In the genomic region with DNA sequence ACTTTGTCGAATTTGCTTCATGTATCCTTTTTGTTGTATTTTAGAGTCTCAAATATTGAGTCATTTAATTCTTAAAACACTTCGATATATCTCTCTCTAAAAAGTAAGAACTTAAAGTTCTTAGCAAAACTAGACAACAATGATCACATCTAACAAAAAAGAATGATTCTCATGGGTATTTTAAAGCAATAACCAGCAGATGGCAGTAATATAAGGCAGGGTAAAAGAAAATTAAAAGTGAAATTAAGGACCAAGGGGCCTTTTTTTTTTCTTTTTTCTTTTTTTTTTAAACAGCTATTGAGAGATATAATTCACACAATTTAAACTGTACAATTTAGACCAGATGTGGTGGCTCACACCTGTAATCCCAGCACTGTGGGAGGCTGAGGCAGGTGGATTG, we compare ENCODE assay signal across 9 cellular contexts. TPM values are rescaled to one million over a fixed set of nuclear protein-coding genes. Genes with fewer than 3 reads are reported as not detected.
DNase-seq lines count a peak whose midpoint lies in the region; ATAC-seq and TF ChIP-seq lines count a peak whose summit lies in the region.
"Had no signal": no experiment of that assay in that cellular context is flagged by ENCODE, and none has a peak within 500 bp of the region (broad histone marks: within the 10 kb centered on the region; RNA-seq: fewer than 3 reads in every experiment).

No MANE protein-coding gene starts in this region.

- H3K79me2 ChIP-seq in OCI-LY3 (ENCODE audit: low read length): no peaks in the 10 kb centered on the region

- intact Hi-C loops in natural killer cell (cut with micrococcal nuclease): loop anchor here (5.0 to 10.0 kb wide), 2 partner anchors 139 to 161 kb away; no protein-coding TSS in a partner anchor

- H3K4me1 ChIP-seq in OCI-LY3 (ENCODE audit: low read length): no peaks in the 10 kb centered on the region

- H3K9me3 Mint-ChIP-seq in natural killer cell: no peaks in the 10 kb centered on the region
- H3K9me3 Mint-ChIP-seq in natural killer cell treated with Interleukin-12 subunit alpha and Interleukin-12 subunit beta and Interleukin-15 and Interleukin-18, amount 100 ng/mL, for 72 hours: no peaks in the 10 kb centered on the region

- H3K27me3 Mint-ChIP-seq in natural killer cell (ENCODE audit: low read depth in 2 of 2): no peaks in the 10 kb centered on the region
- H3K27me3 Mint-ChIP-seq in natural killer cell treated with Interleukin-12 subunit alpha and Interleukin-12 subunit beta and Interleukin-15 and Interleukin-18, amount 100 ng/mL, for 72 hours: no peaks in the 10 kb centered on the region

- no peaks in the 10 kb centered on the region for H3K9me3 ChIP-seq in OCI-LY3 (ENCODE audit: insufficient read depth, low read length)

- no peak overlapping the region for H3K4me3 ChIP-seq in OCI-LY3 (ENCODE audit: low read length)
- no peak overlapping the region for H3K4me3 ChIP-seq in epithelial cell of esophagus (ENCODE audit: low read length)

- H3K36me3 Mint-ChIP-seq in natural killer cell: peaks cover 8% of the 10 kb centered on the region
- peaks cover 24% of the 10 kb centered on the region for H3K36me3 Mint-ChIP-seq in natural killer cell treated with Interleukin-12 subunit alpha and Interleukin-12 subunit beta and Interleukin-15 and Interleukin-18, amount 100 ng/mL, for 72 hours

- H3K27me3 ChIP-seq in OCI-LY3 (ENCODE audit: low read depth, low read length): no peaks in the 10 kb centered on the region

- no peak overlapping the region for H3K9ac ChIP-seq in OCI-LY3 (ENCODE audit: low read length)

- no peak overlapping the region for H3K27ac ChIP-seq in OCI-LY3 (ENCODE audit: low read length)

- H3K4me3 Mint-ChIP-seq in natural killer cell: no peak overlapping the region
- H3K4me3 Mint-ChIP-seq in natural killer cell treated with Interleukin-12 subunit alpha and Interleukin-12 subunit beta and Interleukin-15 and Interleukin-18, amount 100 ng/mL, for 72 hours: no peak overlapping the region

- DNase-seq in natural killer cell (no peak), epithelial cell of esophagus (ENCODE audit: low read depth) (no peak)
- DNase-seq in natural killer cell treated with Interleukin-12 subunit alpha and Interleukin-12 subunit beta and Interleukin-15 and Interleukin-18, amount 100 ng/mL, for 72 hours (ENCODE audit: low spot score): no peak
- DNase-seq: NCI-H526 had no signal

- peak in 2 of 3 donors; percentile 41 to 44 for ATAC-seq in natural killer cell
- ATAC-seq in natural killer cell treated with Interleukin-12 subunit alpha and Interleukin-12 subunit beta and Interleukin-15 and Interleukin-18, amount 100 ng/mL, for 72 hours: no peak
- no peak for ATAC-seq in GM19023 (IDR thresholded peaks at IDR 0.05; ENCODE audit: unreplicated experiment)
- ATAC-seq in GM18909 (IDR thresholded peaks at IDR 0.05; ENCODE audit: poor library complexity, unreplicated experiment): no peak
- no peak for ATAC-seq in GM18907 (IDR thresholded peaks at IDR 0.05; ENCODE audit: unreplicated experiment)
- no peak for ATAC-seq in HG03342 (IDR thresholded peaks at IDR 0.05; ENCODE audit: unreplicated experiment)

- no peaks in the 10 kb centered on the region for H4K20me1 ChIP-seq in OCI-LY3 (ENCODE audit: insufficient read depth, low read length)

- H3K4me2 ChIP-seq in OCI-LY3 (ENCODE audit: low read length): no peak overlapping the region

- peak; percentile 42 for TF ChIP-seq CTCF in natural killer cell (IDR thresholded peaks at IDR 0.05)
- peak; percentile 48 for TF ChIP-seq CTCF in OCI-LY3 (IDR thresholded peaks at IDR 0.05; ENCODE audit: low read depth, low read length)
- TF ChIP-seq CTCF in epithelial cell of esophagus (IDR thresholded peaks at IDR 0.05; ENCODE audit: insufficient read depth, low read depth, low read length, missing control alignments): peak; percentile 23

- H3K4me1 Mint-ChIP-seq in natural killer cell: no peaks in the 10 kb centered on the region
- H3K4me1 Mint-ChIP-seq in natural killer cell treated with Interleukin-12 subunit alpha and Interleukin-12 subunit beta and Interleukin-15 and Interleukin-18, amount 100 ng/mL, for 72 hours (ENCODE audit: low read depth in 2 of 2): peaks cover 3 to 9% of the 10 kb centered on the region in 2 donors

- peaks cover 17% of the 10 kb centered on the region for H3K36me3 ChIP-seq in OCI-LY3 (replicated peaks; ENCODE audit: low read depth, low read length)

- H2AFZ ChIP-seq in OCI-LY3 (ENCODE audit: low read depth, low read length): no peak overlapping the region

- no peak overlapping the region for H3K27ac Mint-ChIP-seq in natural killer cell
- peak overlapping the region in 1 of 2 donors; percentile 79 for H3K27ac Mint-ChIP-seq in natural killer cell treated with Interleukin-12 subunit alpha and Interleukin-12 subunit beta and Interleukin-15 and Interleukin-18, amount 100 ng/mL, for 72 hours

RNA-seq across cellular contexts. Expression of a gene that starts 9.9 kb away (rescaled TPM):
- total RNA-seq in natural killer cell: not detected
- under 1 TPM; 0.17 to 0.26 TPM for total RNA-seq in natural killer cell treated with Interleukin-12 subunit alpha and Interleukin-12 subunit beta and Interleukin-15 and Interleukin-18, amount 100 ng/mL, for 72 hours

RNA-seq across cellular contexts. Expression of a gene that starts 50.0 kb away (rescaled TPM):
- 1 to 10 TPM; 2.3 to 5.4 (median 3.1) TPM for total RNA-seq in natural killer cell
- total RNA-seq in natural killer cell treated with Interleukin-12 subunit alpha and Interleukin-12 subunit beta and Interleukin-15 and Interleukin-18, amount 100 ng/mL, for 72 hours: 10 to 100 TPM; 18.2 to 31.0 TPM

Comparison
In these comparisons a context has a peak if more than half of its experiments do, and no peak if none do; other contexts are left out.
1. ATAC-seq: peak in natural killer cell (2 of 3); none in natural killer cell treated with Interleukin-12 subunit alpha and Interleukin-12 subunit beta and Interleukin-15 and Interleukin-18, amount 100 ng/mL, for 72 hours (0 of 2), GM19023 (single experiment), GM18909 (single experiment), GM18907 (single experiment) and HG03342 (single experiment).
2. Peak in every context shown above with its lines, with median percentiles within 50 percentile points of each other: CTCF ChIP-seq.